36 cellular contexts compared by ENCODE assay signal in genomic region chr3:54164192-54164975, GRCh38. TPM values are rescaled to one million over a fixed set of nuclear protein-coding genes. Genes with fewer than 3 reads are reported as not detected.
"Had no signal": no experiment of that assay in that cellular context is flagged by ENCODE, and none has a peak within 500 bp of the region (broad histone marks: within the 10 kb centered on the region; RNA-seq: fewer than 3 reads in every experiment).

No MANE protein-coding gene starts in this region.

- H3K36me3 Mint-ChIP-seq: activated CD4-positive, alpha-beta memory T cell treated with anti-CD3 and anti-CD28 coated beads for 36 hours; activated CD8-positive, alpha-beta memory T cell treated with anti-CD3 and anti-CD28 coated beads, Interleukin-2, amount 10 ng/mL, durations not matched to agents 7 days and 5 days; activated naive CD8-positive, alpha-beta T cell; brain had no signal

- H3K27me3 Mint-ChIP-seq: activated CD4-positive, alpha-beta T cell treated with anti-CD3 and anti-CD28 coated beads, Interleukin-2, amount 10 ng/mL, durations not matched to agents 24 days and 14 days; activated CD8-positive, alpha-beta memory T cell treated with anti-CD3 and anti-CD28 coated beads, Interleukin-2, amount 10 ng/mL, durations not matched to agents 7 days and 5 days; activated T-cell treated with anti-CD3 and anti-CD28 coated beads, Interleukin-2, amount 50 U/mL, for 24 hours; central memory CD8-positive, alpha-beta T cell; dendritic cell treated with granulocyte-macrophage colony-stimulating factor and Interleukin-4, amounts not matched to agents 40 ng/mL and 50 ng/mL, for 4 days; T-helper 17 cell had no signal

- H3K4me3 ChIP-seq: ascending aorta, breast epithelium, cardiac muscle cell, coronary artery, dorsolateral prefrontal cortex, esophagus muscularis mucosa, gastrocnemius medialis, heart right ventricle had no signal

- ATAC-seq: activated CD4-positive, alpha-beta T cell treated with anti-CD3 and anti-CD28 coated beads for 36 hours; activated CD8-positive, alpha-beta memory T cell treated with anti-CD3 and anti-CD28 coated beads, Interleukin-2, amount 10 ng/mL, durations not matched to agents 7 days and 5 days; activated CD8-positive, alpha-beta T cell treated with anti-CD3 and anti-CD28 coated beads, Interleukin-2, amount 10 ng/mL, durations not matched to agents 7 days and 5 days; activated T-cell treated with anti-CD3 and anti-CD28 coated beads, Interleukin-2, amount 50 U/mL, for 72 hours; foreskin keratinocyte; gastrocnemius medialis; T-helper 17 cell had no signal

- DNase-seq: activated CD4-positive, alpha-beta memory T cell treated with anti-CD3 and anti-CD28 coated beads for 36 hours; activated CD4-positive, alpha-beta T cell treated with anti-CD3 and anti-CD28 coated beads for 36 hours; activated CD4-positive, alpha-beta T cell treated with anti-CD3 and anti-CD28 coated beads, Interleukin-2, amount 10 ng/mL, durations not matched to agents 24 days and 14 days; activated CD4-positive, CD25-positive, alpha-beta regulatory T cell; activated CD4-positive, CD25-positive, alpha-beta regulatory T cell treated with anti-CD3 and anti-CD28 coated beads, Interleukin-2, amount 50 U/mL, for 72 hours; activated CD8-positive, alpha-beta memory T cell treated with anti-CD3 and anti-CD28 coated beads, Interleukin-2, amount 10 ng/mL, durations not matched to agents 7 days and 5 days; activated CD8-positive, alpha-beta memory T cell treated with anti-CD3 and anti-CD28 coated beads, Interleukin-2, amount 50 U/mL, for 48 hours; activated CD8-positive, alpha-beta T cell treated with anti-CD3 and anti-CD28 coated beads, Interleukin-2, amount 10 ng/mL, durations not matched to agents 7 days and 5 days; activated gamma-delta T cell treated with Interleukin-2 at 50 U/mL for 16 hours; activated naive CD4-positive, alpha-beta T cell treated with anti-CD3 and anti-CD28 coated beads, Interleukin-2, amount 50 U/mL, for 16 hours; activated naive CD4-positive, alpha-beta T cell treated with Interleukin-2 at 50 U/mL for 16 hours; activated T-cell treated with anti-CD3 and anti-CD28 coated beads for 4 hours; activated T-cell treated with anti-CD3 and anti-CD28 coated beads, Interleukin-2, amount 50 U/mL, for 24 hours; activated T-cell treated with anti-CD3 and anti-CD28 coated beads, Interleukin-2, amount 50 U/mL, for 72 hours; dorsolateral prefrontal cortex; effector memory CD4-positive, alpha-beta T cell; erythroblast; foreskin keratinocyte; gastrocnemius medialis; heart right ventricle; T-helper 1 cell; T-helper 17 cell; T1000; WERI-Rb-1 had no signal

- H3K4me3 Mint-ChIP-seq: activated CD4-positive, alpha-beta memory T cell treated with anti-CD3 and anti-CD28 coated beads for 36 hours; activated CD4-positive, alpha-beta T cell treated with anti-CD3 and anti-CD28 coated beads for 36 hours; activated CD4-positive, alpha-beta T cell treated with anti-CD3 and anti-CD28 coated beads, Interleukin-2, amount 10 ng/mL, durations not matched to agents 24 days and 14 days; activated CD8-positive, alpha-beta memory T cell treated with anti-CD3 and anti-CD28 coated beads, Interleukin-2, amount 10 ng/mL, durations not matched to agents 7 days and 5 days; activated CD8-positive, alpha-beta T cell treated with anti-CD3 and anti-CD28 coated beads, Interleukin-2, amount 10 ng/mL, durations not matched to agents 7 days and 5 days; activated naive CD8-positive, alpha-beta T cell; activated T-cell treated with anti-CD3 and anti-CD28 coated beads, Interleukin-2, amount 50 U/mL, for 24 hours; activated T-cell treated with anti-CD3 and anti-CD28 coated beads, Interleukin-2, amount 50 U/mL, for 72 hours; brain; central memory CD8-positive, alpha-beta T cell; dendritic cell treated with granulocyte-macrophage colony-stimulating factor and Interleukin-4, amounts not matched to agents 40 ng/mL and 50 ng/mL, for 4 days; T-helper 17 cell; T-helper 2 cell treated with Interferon-gamma antibody and Interleukin-4, amounts not matched to agents 5 μg/mL and 100 μg/mL, for 36 hours had no signal

- H3K27ac ChIP-seq: ascending aorta, breast epithelium, cardiac muscle cell, coronary artery, dorsolateral prefrontal cortex, esophagus muscularis mucosa, foreskin keratinocyte, gastrocnemius medialis, heart right ventricle, WERI-Rb-1 had no signal

- H3K27ac Mint-ChIP-seq: activated CD4-positive, alpha-beta memory T cell treated with anti-CD3 and anti-CD28 coated beads for 36 hours; activated CD4-positive, alpha-beta T cell treated with anti-CD3 and anti-CD28 coated beads for 36 hours; activated CD4-positive, alpha-beta T cell treated with anti-CD3 and anti-CD28 coated beads, Interleukin-2, amount 10 ng/mL, durations not matched to agents 24 days and 14 days; activated CD8-positive, alpha-beta memory T cell treated with anti-CD3 and anti-CD28 coated beads, Interleukin-2, amount 10 ng/mL, durations not matched to agents 7 days and 5 days; activated CD8-positive, alpha-beta T cell treated with anti-CD3 and anti-CD28 coated beads, Interleukin-2, amount 10 ng/mL, durations not matched to agents 7 days and 5 days; activated naive CD8-positive, alpha-beta T cell; activated T-cell treated with anti-CD3 and anti-CD28 coated beads, Interleukin-2, amount 50 U/mL, for 24 hours; activated T-cell treated with anti-CD3 and anti-CD28 coated beads, Interleukin-2, amount 50 U/mL, for 72 hours; brain; dendritic cell treated with granulocyte-macrophage colony-stimulating factor and Interleukin-4, amounts not matched to agents 40 ng/mL and 50 ng/mL, for 4 days; T-helper 17 cell; T-helper 2 cell treated with Interferon-gamma antibody and Interleukin-4, amounts not matched to agents 5 μg/mL and 100 μg/mL, for 36 hours had no signal

- H3K27me3 ChIP-seq: ascending aorta, breast epithelium, cardiac muscle cell, dorsolateral prefrontal cortex, esophagus muscularis mucosa, foreskin keratinocyte, gastrocnemius medialis, heart right ventricle had no signal

- H3K9me3 ChIP-seq: ascending aorta, breast epithelium, esophagus muscularis mucosa, gastrocnemius medialis, heart right ventricle had no signal

- H3K4me1 ChIP-seq: ascending aorta, breast epithelium, esophagus muscularis mucosa, foreskin keratinocyte had no signal

- H3K9me3 Mint-ChIP-seq: activated CD4-positive, alpha-beta T cell treated with anti-CD3 and anti-CD28 coated beads, Interleukin-2, amount 10 ng/mL, durations not matched to agents 24 days and 14 days; activated T-cell treated with anti-CD3 and anti-CD28 coated beads, Interleukin-2, amount 50 U/mL, for 24 hours; activated T-cell treated with anti-CD3 and anti-CD28 coated beads, Interleukin-2, amount 50 U/mL, for 72 hours; brain; dendritic cell treated with granulocyte-macrophage colony-stimulating factor and Interleukin-4, amounts not matched to agents 40 ng/mL and 50 ng/mL, for 4 days; T-helper 2 cell treated with Interferon-gamma antibody and Interleukin-4, amounts not matched to agents 5 μg/mL and 100 μg/mL, for 36 hours had no signal

- H3K36me3 ChIP-seq: ascending aorta, breast epithelium, cardiac muscle cell, esophagus muscularis mucosa, gastrocnemius medialis, heart right ventricle, WERI-Rb-1 had no signal

- H3K4me1 Mint-ChIP-seq: activated CD4-positive, alpha-beta T cell treated with anti-CD3 and anti-CD28 coated beads for 36 hours; activated CD4-positive, alpha-beta T cell treated with anti-CD3 and anti-CD28 coated beads, Interleukin-2, amount 10 ng/mL, durations not matched to agents 24 days and 14 days; activated CD8-positive, alpha-beta memory T cell treated with anti-CD3 and anti-CD28 coated beads, Interleukin-2, amount 10 ng/mL, durations not matched to agents 7 days and 5 days; central memory CD8-positive, alpha-beta T cell; T-helper 17 cell had no signal

RNA-seq across cellular contexts. Expression of gene CACNA2D3, which starts 42.0 kb away (rescaled TPM):
- total RNA-seq: activated CD4-positive, alpha-beta memory T cell treated with anti-CD3 and anti-CD28 coated beads for 36 hours; activated CD4-positive, alpha-beta T cell treated with anti-CD3 and anti-CD28 coated beads for 36 hours; activated CD4-positive, alpha-beta T cell treated with anti-CD3 and anti-CD28 coated beads, Interleukin-2, amount 10 ng/mL, durations not matched to agents 24 days and 14 days; activated CD8-positive, alpha-beta memory T cell treated with anti-CD3 and anti-CD28 coated beads for 36 hours; activated CD8-positive, alpha-beta memory T cell treated with anti-CD3 and anti-CD28 coated beads, Interleukin-2, amount 10 ng/mL, durations not matched to agents 7 days and 5 days; activated CD8-positive, alpha-beta T cell treated with anti-CD3 and anti-CD28 coated beads, Interleukin-2, amount 10 ng/mL, durations not matched to agents 7 days and 5 days; activated T-cell treated with anti-CD3 and anti-CD28 coated beads, Interleukin-2, amount 50 U/mL, for 72 hours; ascending aorta; glomerular endothelial cell had no signal
